ENCODE assay signal across 2 cellular contexts in the genomic region with DNA sequence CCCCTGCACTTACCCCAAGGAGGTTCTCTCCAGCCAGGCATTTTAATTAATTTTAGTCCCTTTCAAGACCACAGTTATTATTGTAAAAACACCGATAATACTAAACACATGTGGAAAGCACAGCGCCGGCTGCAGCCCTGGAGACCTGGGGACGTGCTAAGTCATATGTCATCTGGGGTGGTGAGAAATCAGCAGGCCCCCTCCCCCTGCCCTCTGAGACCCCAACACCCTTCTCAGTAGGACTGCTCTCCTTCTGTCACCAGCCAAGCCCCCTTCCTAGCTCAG.
TF ChIP-seq lines count a peak whose summit lies in the region.

No MANE protein-coding gene starts in this region.

TF ChIP-seq in IMR-90, 13 proteins besides CTCF, POLR2A, EP300 and RAD21 (continued from another document):
- no peak for TF ChIP-seq ELK1 (IDR thresholded peaks at IDR 0.05; ENCODE audit: borderline replicate concordance, low read depth, low read length)
- no peak for TF ChIP-seq RFX5 (IDR thresholded peaks at IDR 0.05; ENCODE audit: low read depth, low read length)
- no peak for TF ChIP-seq MXI1 (IDR thresholded peaks at IDR 0.05; ENCODE audit: borderline replicate concordance, low read depth, low read length)
- no peak for TF ChIP-seq BHLHE40 (IDR thresholded peaks at IDR 0.05; ENCODE audit: low read depth, low read length)
- TF ChIP-seq USF2 (IDR thresholded peaks at IDR 0.05; ENCODE audit: low read depth, low read length), result no peak
- TF ChIP-seq CEBPB (IDR thresholded peaks at IDR 0.05; ENCODE audit: low read depth, low read length), result no peak
- no peak for TF ChIP-seq SMC3 (IDR thresholded peaks at IDR 0.05; ENCODE audit: low read depth, low read length)
- no peak for TF ChIP-seq NFE2L2 (IDR thresholded peaks at IDR 0.05; ENCODE audit: low read depth, low read length)
- no peak for TF ChIP-seq MAFK (IDR thresholded peaks at IDR 0.05; ENCODE audit: low read depth, low read length)
- no peak for TF ChIP-seq RCOR1 (IDR thresholded peaks at IDR 0.05; ENCODE audit: insufficient replicate concordance, low read length)
TF ChIP-seq in IMR-90: peak in this region for 0.

TF ChIP-seq in SK-N-SH treated with all-trans-retinoic acid at 6 μM for 48 hours, 23 proteins besides CTCF, POLR2A, EP300 and RAD21 (continued from another document):
- TF ChIP-seq, protein P1, sequence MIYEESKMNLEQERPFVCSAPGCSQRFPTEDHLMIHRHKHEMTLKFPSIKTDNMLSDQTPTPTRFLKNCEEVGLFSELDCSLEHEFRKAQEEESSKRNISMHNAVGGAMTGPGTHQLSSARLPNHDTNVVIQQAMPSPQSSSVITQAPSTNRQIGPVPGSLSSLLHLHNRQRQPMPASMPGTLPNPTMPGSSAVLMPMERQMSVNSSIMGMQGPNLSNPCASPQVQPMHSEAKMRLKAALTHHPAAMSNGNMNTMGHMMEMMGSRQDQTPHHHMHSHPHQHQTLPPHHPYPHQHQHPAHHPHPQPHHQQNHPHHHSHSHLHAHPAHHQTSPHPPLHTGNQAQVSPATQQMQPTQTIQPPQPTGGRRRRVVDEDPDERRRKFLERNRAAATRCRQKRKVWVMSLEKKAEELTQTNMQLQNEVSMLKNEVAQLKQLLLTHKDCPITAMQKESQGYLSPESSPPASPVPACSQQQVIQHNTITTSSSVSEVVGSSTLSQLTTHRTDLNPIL (CRISPR knock-in tag; IDR thresholded peaks at IDR 0.05; ENCODE audit: low read depth), result no peak
- TF ChIP-seq ZNF70 (CRISPR knock-in tag; IDR thresholded peaks at IDR 0.05) (no peak), CSDC2 (CRISPR knock-in tag; IDR thresholded peaks at IDR 0.05) (no peak), RARB (CRISPR knock-in tag; IDR thresholded peaks at IDR 0.05) (no peak), ZNF565 (CRISPR knock-in tag; conservative IDR thresholded peaks at IDR 0.05; ENCODE audit: low read depth) (no peak), ESRRG (CRISPR knock-in tag; IDR thresholded peaks at IDR 0.05) (no peak), ARNTL (CRISPR knock-in tag; IDR thresholded peaks at IDR 0.05; ENCODE audit: borderline replicate concordance, low read depth) (no peak), TCF4 (CRISPR knock-in tag; IDR thresholded peaks at IDR 0.05; ENCODE audit: borderline replicate concordance) (peak; percentile 89), TOX (CRISPR knock-in tag; IDR thresholded peaks at IDR 0.05; ENCODE audit: borderline replicate concordance) (no peak)
- TF ChIP-seq, protein P2, sequence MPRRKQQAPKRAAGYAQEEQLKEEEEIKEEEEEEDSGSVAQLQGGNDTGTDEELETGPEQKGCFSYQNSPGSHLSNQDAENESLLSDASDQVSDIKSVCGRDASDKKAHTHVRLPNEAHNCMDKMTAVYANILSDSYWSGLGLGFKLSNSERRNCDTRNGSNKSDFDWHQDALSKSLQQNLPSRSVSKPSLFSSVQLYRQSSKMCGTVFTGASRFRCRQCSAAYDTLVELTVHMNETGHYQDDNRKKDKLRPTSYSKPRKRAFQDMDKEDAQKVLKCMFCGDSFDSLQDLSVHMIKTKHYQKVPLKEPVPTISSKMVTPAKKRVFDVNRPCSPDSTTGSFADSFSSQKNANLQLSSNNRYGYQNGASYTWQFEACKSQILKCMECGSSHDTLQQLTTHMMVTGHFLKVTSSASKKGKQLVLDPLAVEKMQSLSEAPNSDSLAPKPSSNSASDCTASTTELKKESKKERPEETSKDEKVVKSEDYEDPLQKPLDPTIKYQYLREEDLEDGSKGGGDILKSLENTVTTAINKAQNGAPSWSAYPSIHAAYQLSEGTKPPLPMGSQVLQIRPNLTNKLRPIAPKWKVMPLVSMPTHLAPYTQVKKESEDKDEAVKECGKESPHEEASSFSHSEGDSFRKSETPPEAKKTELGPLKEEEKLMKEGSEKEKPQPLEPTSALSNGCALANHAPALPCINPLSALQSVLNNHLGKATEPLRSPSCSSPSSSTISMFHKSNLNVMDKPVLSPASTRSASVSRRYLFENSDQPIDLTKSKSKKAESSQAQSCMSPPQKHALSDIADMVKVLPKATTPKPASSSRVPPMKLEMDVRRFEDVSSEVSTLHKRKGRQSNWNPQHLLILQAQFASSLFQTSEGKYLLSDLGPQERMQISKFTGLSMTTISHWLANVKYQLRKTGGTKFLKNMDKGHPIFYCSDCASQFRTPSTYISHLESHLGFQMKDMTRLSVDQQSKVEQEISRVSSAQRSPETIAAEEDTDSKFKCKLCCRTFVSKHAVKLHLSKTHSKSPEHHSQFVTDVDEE (CRISPR knock-in tag; IDR thresholded peaks at IDR 0.05), result peak; percentile 90
